Comparison of ENCODE assay signal across 8 cellular contexts in genomic region chr20:64049060-64049886, GRCh38. TPM values are rescaled to one million over a fixed set of nuclear protein-coding genes. Genes with fewer than 3 reads are reported as not detected.
A peak's percentile ranks its signal among the peaks of the same experiment; 100 is the strongest.
DNase-seq lines count a peak whose midpoint lies in the region; ATAC-seq, FAIRE-seq and TF ChIP-seq lines count a peak whose summit lies in the region.

Gene SOX18, minus strand, starts transcription at chr20:64049639. Its CDS starts 123 bp downstream, at chr20:64049516.

- POLR2A ChIA-PET in activated naive CD8-positive, alpha-beta T cell treated with anti-CD3 and anti-CD28 coated beads, Interleukin-2, amount 10 ng/mL, durations not matched to agents 7 days and 5 days (lab: Charles Lee): no interaction called here

- no peak for TF ChIP-seq POLR2A in tibial nerve (IDR thresholded peaks at IDR 0.05)

- H3K27me3 ChIP-seq in HUES48 (ENCODE audit: control insufficient read depth, insufficient read depth, low read length) (peaks cover 76% of the 10 kb centered on the region), tibial nerve (peaks cover 0 to 85% of the 10 kb centered on the region in 2 donors)

- DNase-seq in AML-193 (lab: John Stamatoyannopoulos, UW) (peak; percentile 14 to 22), kidney (peak; percentile 86), tibial nerve (ENCODE audit: low spot score in 2 of 2) (no peak), NCI-H1694 (lab: John Stamatoyannopoulos, UW) (no peak), SKM-1 treated with dmso at 0.1 percent for 144 hours (lab: John Stamatoyannopoulos, UW; ENCODE audit: unreplicated experiment) (no peak)
- peak; percentile 66 for DNase-seq in activated naive CD8-positive, alpha-beta T cell treated with anti-CD3 and anti-CD28 coated beads, Interleukin-2, amount 10 ng/mL, durations not matched to agents 7 days and 5 days

- intact Hi-C loops in kidney (cut with DNase I): no loop called here

- H3K9ac ChIP-seq in HUES48 (ENCODE audit: low read depth, low read length) (no peak within 1 kb of the TSS), kidney (ENCODE audit: low read length in 2 of 2) (no peak within 1 kb of the TSS)

- peaks cover 10% of the 10 kb centered on the region for H3K4me1 Mint-ChIP-seq in activated naive CD8-positive, alpha-beta T cell treated with anti-CD3 and anti-CD28 coated beads, Interleukin-2, amount 10 ng/mL, durations not matched to agents 7 days and 5 days

- H3K9me3 ChIP-seq in HUES48 (ENCODE audit: control insufficient read depth, insufficient read depth, low read length) (no peaks in the 10 kb centered on the region), kidney (ENCODE audit: control insufficient read depth in 1 of 2, low read length in 2 of 2) (no peaks in the 10 kb centered on the region), tibial nerve (no peaks in the 10 kb centered on the region)

- peak; percentile 59 for ATAC-seq in activated naive CD8-positive, alpha-beta T cell treated with anti-CD3 and anti-CD28 coated beads, Interleukin-2, amount 10 ng/mL, durations not matched to agents 7 days and 5 days (ENCODE audit: low read depth)
- no peak for ATAC-seq in HG02885 (IDR thresholded peaks at IDR 0.05; ENCODE audit: poor library complexity, unreplicated experiment)

- TF ChIP-seq EP300 in tibial nerve (IDR thresholded peaks at IDR 0.05): no peak

- H3K36me3 ChIP-seq in HUES48 (ENCODE audit: control insufficient read depth, insufficient read depth, low read length): no peaks in the 10 kb centered on the region
- H3K36me3 ChIP-seq in kidney (ENCODE audit: control insufficient read depth in 1 of 2, insufficient read depth in 2 of 2, low read length in 2 of 2): no peaks in the 10 kb centered on the region
- no peaks in the 10 kb centered on the region for H3K36me3 ChIP-seq in tibial nerve

- H3K4me3 ChIP-seq in HUES48 (ENCODE audit: low read depth, low read length) (peak within 1 kb of the TSS; percentile 50; the same call in 1 of the 2 replicates), kidney (ENCODE audit: low read length in 2 of 2) (peak within 1 kb of the TSS in 1 of 2 donors; percentile 46), tibial nerve (peak within 1 kb of the TSS in 3 of 4 donors; percentile 3 to 47 (median 18))

- FAIRE-seq in kidney (lab: Jason Lieb, UNC): no peak

- H3K4me3 Mint-ChIP-seq in activated naive CD8-positive, alpha-beta T cell treated with anti-CD3 and anti-CD28 coated beads, Interleukin-2, amount 10 ng/mL, durations not matched to agents 7 days and 5 days: peak within 1 kb of the TSS; percentile 71

- peaks cover 24% of the 10 kb centered on the region for H3K4me1 ChIP-seq in HUES48 (ENCODE audit: control insufficient read depth, insufficient read depth, low read length)
- H3K4me1 ChIP-seq in kidney (ENCODE audit: control insufficient read depth in 1 of 2, insufficient read depth in 1 of 2, low read depth in 1 of 2, low read length in 2 of 2): peaks cover 0 to 12% of the 10 kb centered on the region in 2 donors
- peaks cover 0 to 34% (median 3%) of the 10 kb centered on the region in 4 donors for H3K4me1 ChIP-seq in tibial nerve

- H3K27ac Mint-ChIP-seq in activated naive CD8-positive, alpha-beta T cell treated with anti-CD3 and anti-CD28 coated beads, Interleukin-2, amount 10 ng/mL, durations not matched to agents 7 days and 5 days: no peak within 1 kb of the TSS

- H3K36me3 Mint-ChIP-seq in activated naive CD8-positive, alpha-beta T cell treated with anti-CD3 and anti-CD28 coated beads, Interleukin-2, amount 10 ng/mL, durations not matched to agents 7 days and 5 days: no peaks in the 10 kb centered on the region

- H3K9me3 Mint-ChIP-seq in activated naive CD8-positive, alpha-beta T cell treated with anti-CD3 and anti-CD28 coated beads, Interleukin-2, amount 10 ng/mL, durations not matched to agents 7 days and 5 days: no peaks in the 10 kb centered on the region

- H3K27ac ChIP-seq in HUES48 (ENCODE audit: low read depth, low read length): no peak within 1 kb of the TSS
- H3K27ac ChIP-seq in kidney (ENCODE audit: low read depth in 2 of 2, low read length in 2 of 2): peak within 1 kb of the TSS; percentile 54 to 68
- H3K27ac ChIP-seq in tibial nerve: peak within 1 kb of the TSS in 2 of 4 donors; percentile 55 to 77

- WGBS in tibial nerve, 2 donors: 2 to 8% methylated on average over 6 to 50 of the region's 112 CpGs

- TF ChIP-seq CTCF in kidney (IDR thresholded peaks at IDR 0.05; ENCODE audit: borderline replicate concordance, extremely low read depth, insufficient read depth) (no peak), tibial nerve (IDR thresholded peaks at IDR 0.05) (no peak)

- peaks cover 28% of the 10 kb centered on the region for H3K27me3 Mint-ChIP-seq in activated naive CD8-positive, alpha-beta T cell treated with anti-CD3 and anti-CD28 coated beads, Interleukin-2, amount 10 ng/mL, durations not matched to agents 7 days and 5 days

RNA-seq across cellular contexts. Expression of gene SOX18, which starts in this region (rescaled TPM):
- total RNA-seq in activated naive CD8-positive, alpha-beta T cell treated with anti-CD3 and anti-CD28 coated beads, Interleukin-2, amount 10 ng/mL, durations not matched to agents 7 days and 5 days: under 1 TPM; 0.30 to 0.51 TPM
- total RNA-seq in kidney (56.7 TPM), tibial nerve (10 to 100 TPM in 3 of 4 donors, 1 to 10 TPM in 1; 4.6 to 44.6 (median 21.4) TPM)
- polyA plus RNA-seq in kidney (ENCODE audit: insufficient read depth, low read depth, low replicate concordance): 36.5 TPM

Comparison
In these comparisons a context has a peak if more than half of its experiments do, and no peak if none do; other contexts are left out.
1. Peak in DNase-seq and ATAC-seq in activated naive CD8-positive, alpha-beta T cell treated with anti-CD3 and anti-CD28 coated beads, Interleukin-2, amount 10 ng/mL, durations not matched to agents 7 days and 5 days; RNA of the gene not detected or under 1 TPM.
2. DNase-seq: peak in AML-193 (2 of 2) and kidney (single experiment); none in tibial nerve (0 of 2), NCI-H1694 (single experiment) and SKM-1 treated with dmso at 0.1 percent for 144 hours (single experiment).